In genomic region chr15:98483575-98484130, GRCh38 we compare ENCODE assay signal across 28 cellular contexts.
"Had no signal": no experiment of that assay in that cellular context is flagged by ENCODE, and none has a peak within 500 bp of the region (broad histone marks: within the 10 kb centered on the region; RNA-seq: fewer than 3 reads in every experiment).

No MANE protein-coding gene starts in this region.

- H3K4me1 Mint-ChIP-seq: stimulated activated effector memory CD8-positive, alpha-beta T cell treated with anti-CD3 and anti-CD28 coated beads, Interleukin-12 subunit alpha, Interleukin-12 subunit beta, amount 100 ng/mL, for 72 hours; stimulated activated memory B cell treated with anti-CD40 and anti-IgM and Interleukin-4, amounts not matched to agents 10 μg/mL and 1 μg/mL and 100 μg/mL, for 72 hours; stimulated activated naive B cell treated with anti-CD40 and anti-IgM and Interleukin-4, amounts not matched to agents 10 μg/mL and 1 μg/mL and 100 μg/mL, for 72 hours; stimulated activated naive CD8-positive, alpha-beta T cell treated with anti-CD3 and anti-CD28 coated beads, Interleukin-15, amount 100 ng/mL, for 72 hours had no signal

- H3K4me1 ChIP-seq: stomach, suprapubic skin, testis, thyroid gland, tibial artery, tibial nerve, transverse colon, upper lobe of left lung, upper lobe of right lung, uterus, vagina had no signal

- H3K27ac ChIP-seq: stomach, suprapubic skin, testis, thoracic aorta, thyroid gland, tibial artery, tibial nerve, transverse colon, upper lobe of left lung, upper lobe of right lung, uterus, vagina had no signal

- H3K4me3 ChIP-seq: stomach, suprapubic skin, testis, thoracic aorta, thyroid gland, tibial artery, tibial nerve, transverse colon, upper lobe of left lung, upper lobe of right lung, uterus, vagina had no signal

- H3K9me3 ChIP-seq: testis, thyroid gland, transverse colon, upper lobe of right lung, uterus, vagina had no signal

- H3K36me3 ChIP-seq: stomach, suprapubic skin, thoracic aorta, thyroid gland, tibial artery, tibial nerve, transverse colon, upper lobe of left lung, upper lobe of right lung, uterus, vagina had no signal

- H3K36me3 Mint-ChIP-seq: stimulated activated effector memory CD8-positive, alpha-beta T cell treated with anti-CD3 and anti-CD28 coated beads, Interleukin-12 subunit alpha, Interleukin-12 subunit beta, amount 100 ng/mL, for 72 hours; stimulated activated memory B cell treated with anti-CD40 and anti-IgM and Interleukin-4, amounts not matched to agents 10 μg/mL and 1 μg/mL and 100 μg/mL, for 72 hours; stimulated activated naive B cell treated with anti-CD40 and anti-IgM and Interleukin-4, amounts not matched to agents 10 μg/mL and 1 μg/mL and 100 μg/mL, for 72 hours; type B pancreatic cell had no signal

- H3K9me3 Mint-ChIP-seq: type B pancreatic cell had no signal

- ATAC-seq: stimulated activated effector memory CD8-positive, alpha-beta T cell treated with anti-CD3 and anti-CD28 coated beads, Interleukin-12 subunit alpha, Interleukin-12 subunit beta, amount 100 ng/mL, for 72 hours; stimulated activated memory B cell treated with anti-CD40 and anti-IgM and Interleukin-4, amounts not matched to agents 10 μg/mL and 1 μg/mL and 100 μg/mL, for 72 hours; stimulated activated naive B cell treated with anti-CD40 and anti-IgM and Interleukin-4, amounts not matched to agents 10 μg/mL and 1 μg/mL and 100 μg/mL, for 72 hours; stimulated activated naive CD8-positive, alpha-beta T cell treated with anti-CD3 and anti-CD28 coated beads, Interleukin-15, amount 100 ng/mL, for 72 hours; stimulated activated naive CD8-positive, alpha-beta T cell treated with anti-CD3 and anti-CD28 coated beads, Interleukin-15, Interleukin-2, amounts not matched to agents 100 U/mL and 50 U/mL, for 24 hours; upper lobe of right lung had no signal

- H3K27me3 Mint-ChIP-seq: stimulated activated memory B cell treated with anti-CD40 and anti-IgM and Interleukin-4, amounts not matched to agents 10 μg/mL and 1 μg/mL and 100 μg/mL, for 72 hours; type B pancreatic cell had no signal

- FAIRE-seq: urothelium cell line had no signal

- H3K27ac Mint-ChIP-seq: stimulated activated effector memory CD8-positive, alpha-beta T cell treated with anti-CD3 and anti-CD28 coated beads, Interleukin-12 subunit alpha, Interleukin-12 subunit beta, amount 100 ng/mL, for 72 hours; stimulated activated memory B cell treated with anti-CD40 and anti-IgM and Interleukin-4, amounts not matched to agents 10 μg/mL and 1 μg/mL and 100 μg/mL, for 72 hours; stimulated activated naive B cell treated with anti-CD40 and anti-IgM and Interleukin-4, amounts not matched to agents 10 μg/mL and 1 μg/mL and 100 μg/mL, for 72 hours; stimulated activated naive CD8-positive, alpha-beta T cell treated with anti-CD3 and anti-CD28 coated beads, Interleukin-15, amount 100 ng/mL, for 72 hours; stimulated activated naive CD8-positive, alpha-beta T cell treated with anti-CD3 and anti-CD28 coated beads, Interleukin-15, Interleukin-2, amounts not matched to agents 100 ng/mL and 50 ng/mL, for 24 hours; type B pancreatic cell had no signal

- H3K27me3 ChIP-seq: stomach, testis, thyroid gland, tibial artery, tibial nerve, transverse colon, upper lobe of left lung, upper lobe of right lung, uterus, vagina had no signal

- H3K4me3 Mint-ChIP-seq: stimulated activated effector memory CD8-positive, alpha-beta T cell treated with anti-CD3 and anti-CD28 coated beads, Interleukin-12 subunit alpha, Interleukin-12 subunit beta, amount 100 ng/mL, for 72 hours; stimulated activated memory B cell treated with anti-CD40 and anti-IgM and Interleukin-4, amounts not matched to agents 10 μg/mL and 1 μg/mL and 100 μg/mL, for 72 hours; stimulated activated naive B cell treated with anti-CD40 and anti-IgM and Interleukin-4, amounts not matched to agents 10 μg/mL and 1 μg/mL and 100 μg/mL, for 72 hours; stimulated activated naive CD8-positive, alpha-beta T cell treated with anti-CD3 and anti-CD28 coated beads, Interleukin-15, amount 100 ng/mL, for 72 hours; stimulated activated naive CD8-positive, alpha-beta T cell treated with anti-CD3 and anti-CD28 coated beads, Interleukin-15, Interleukin-2, amounts not matched to agents 100 ng/mL and 50 ng/mL, for 24 hours; type B pancreatic cell had no signal

- DNase-seq: stimulated activated CD4-positive, alpha-beta T cell treated with anti-CD3 and anti-CD28 coated beads, Interleukin-2, amount 100 ng/mL, for 48 hours; stimulated activated CD4-positive, alpha-beta T cell treated with anti-CD3 and anti-CD28 coated beads, Interleukin-4, amount 100 ng/mL, for 1 hour; stimulated activated CD4-positive, alpha-beta T cell treated with anti-CD3 and anti-CD28 coated beads, Interleukin-4, amount 100 ng/mL, for 24 hours; stimulated activated CD4-positive, alpha-beta T cell treated with anti-CD3 and anti-CD28 coated beads, Interleukin-4, amount 100 ng/mL, for 4 hours; stimulated activated CD8-positive, alpha-beta memory T cell treated with anti-CD3 and anti-CD28 coated beads, Interleukin-4, amount 100 ng/mL, for 48 hours; stimulated activated naive B cell treated with anti-CD40 and anti-IgM and Interleukin-4, amounts not matched to agents 10 μg/mL and 1 μg/mL and 100 μg/mL, for 72 hours; stimulated activated naive CD4-positive, alpha-beta T cell; stimulated activated naive CD4-positive, alpha-beta T cell treated with Interleukin-2 at 50 U/mL for 16 hours; stimulated activated naive CD8-positive, alpha-beta T cell treated with anti-CD3 and anti-CD28 coated beads, Interleukin-15, amount 100 ng/mL, for 72 hours; stimulated activated naive CD8-positive, alpha-beta T cell treated with anti-CD3 and anti-CD28 coated beads, Interleukin-15, Interleukin-2, amounts not matched to agents 100 U/mL and 50 U/mL, for 24 hours; stomach; substantia nigra; testis; thyroid gland; tibial artery; transverse colon; upper lobe of left lung; upper lobe of right lung; uterus had no signal
